17 cellular contexts compared by ENCODE assay signal in genomic region chr2:217451634-217452033, GRCh38.
DNase-seq lines count a peak whose midpoint lies in the region; ATAC-seq, FAIRE-seq and TF ChIP-seq lines count a peak whose summit lies in the region.
"Had no signal": no experiment of that assay in that cellular context is flagged by ENCODE, and none has a peak within 500 bp of the region (broad histone marks: within the 10 kb centered on the region; RNA-seq: fewer than 3 reads in every experiment).

No MANE protein-coding gene starts in this region.

- H3K79me2 ChIP-seq in astrocyte (ENCODE audit: insufficient read depth, low read length) = no peaks in the 10 kb centered on the region

- H3K27me3 Mint-ChIP-seq in astrocyte (ENCODE audit: low read depth, unreplicated experiment) = no peaks in the 10 kb centered on the region
- H3K27me3 Mint-ChIP-seq: B cell had no signal

- no peak overlapping the region for H2AFZ ChIP-seq in astrocyte (ENCODE audit: low read depth, low read length)

- H3K4me1 ChIP-seq in HEK293 (ENCODE audit: control insufficient read depth, insufficient read depth, low read length) = no peaks in the 10 kb centered on the region
- H3K4me1 ChIP-seq in astrocyte (ENCODE audit: insufficient read depth, low read length) = peaks cover 14% of the 10 kb centered on the region
- H3K4me1 ChIP-seq: transverse colon had no signal

- H3K9me3 ChIP-seq in HEK293 (ENCODE audit: control insufficient read depth, insufficient read depth, low read depth, low read length) (no peaks in the 10 kb centered on the region), astrocyte (ENCODE audit: insufficient read depth, low read depth, low read length) (no peaks in the 10 kb centered on the region)
- H3K9me3 ChIP-seq: transverse colon had no signal

- H3K27me3 ChIP-seq in astrocyte (ENCODE audit: insufficient read depth, low read length) (no peaks in the 10 kb centered on the region), kidney epithelial cell (ENCODE audit: control insufficient read depth, insufficient read depth, low read length) (no peaks in the 10 kb centered on the region)
- H3K27me3 ChIP-seq: transverse colon had no signal

- H4K20me1 ChIP-seq in astrocyte (ENCODE audit: insufficient read depth, low read length) = no peaks in the 10 kb centered on the region

- no peak for FAIRE-seq in astrocyte (lab: Jason Lieb, UNC)
- FAIRE-seq: GM12892, GM19239 had no signal

- peaks cover 2% of the 10 kb centered on the region for H3K9me3 Mint-ChIP-seq in astrocyte (ENCODE audit: unreplicated experiment)

- peak overlapping the region; percentile 56 for H3K27ac Mint-ChIP-seq in astrocyte (ENCODE audit: unreplicated experiment)
- H3K27ac Mint-ChIP-seq: activated naive CD8-positive, alpha-beta T cell; B cell had no signal

- peak overlapping the region; percentile 50 for H3K4me2 ChIP-seq in astrocyte (ENCODE audit: low read length)

- DNase-seq in ACHN (peak; percentile 31), astrocyte (ENCODE audit: low read depth) (peak; percentile 89), kidney epithelial cell (ENCODE audit: low read depth) (peak; percentile 67), T-helper 9 cell (no peak), T-helper 1 cell (no peak)
- DNase-seq in activated T-cell treated with anti-CD3 and anti-CD28 coated beads, Interleukin-2, amount 50 U/mL, for 48 hours = no peak
- DNase-seq: cortex of kidney, DMS79, posterior cingulate gyrus, transverse colon had no signal

- CTCF ChIA-PET in HEK293 (lab: Yijun Ruan, JAX) = no interaction called here

- POLR2A ChIA-PET in HEK293 (lab: Yijun Ruan, JAX) = interaction anchor here (0.6 kb wide), 1 partner anchor 291 kb away, joined by 3 read pairs; no protein-coding TSS in a partner anchor

- H3K4me3 ChIP-seq in HEK293 (ENCODE audit: low read depth, low read length) = no peak overlapping the region
- H3K4me3 ChIP-seq in astrocyte (ENCODE audit: insufficient read depth, low read depth, low read length) = no peak overlapping the region
- H3K4me3 ChIP-seq in kidney epithelial cell (ENCODE audit: low read depth, low read length) = no peak overlapping the region
- H3K4me3 ChIP-seq: SK-N-MC, transverse colon had no signal

- TF ChIP-seq CTCF in HEK293 (tag by site-specific recombination; IDR thresholded peaks at IDR 0.05) = no peak
- no peak for TF ChIP-seq CTCF in astrocyte (IDR thresholded peaks at IDR 0.05; ENCODE audit: insufficient read depth, low read depth, low read length)
- TF ChIP-seq CTCF in kidney epithelial cell (IDR thresholded peaks at IDR 0.05; ENCODE audit: insufficient read depth, low read length, poor library complexity, severe bottlenecking) = no peak

- no peak overlapping the region for H3K4me3 Mint-ChIP-seq in astrocyte (ENCODE audit: unreplicated experiment)
- H3K4me3 Mint-ChIP-seq: activated naive CD8-positive, alpha-beta T cell; B cell had no signal

- H3K27ac ChIP-seq in HEK293 (ENCODE audit: extremely low read depth, low read depth, low read length) (no peak overlapping the region), astrocyte (ENCODE audit: low read depth, low read length) (peak overlapping the region; percentile 12)
- H3K27ac ChIP-seq: SK-N-MC, transverse colon had no signal

- H3K4me1 Mint-ChIP-seq in astrocyte (ENCODE audit: low read depth, unreplicated experiment) = peaks cover 31% of the 10 kb centered on the region
- H3K4me1 Mint-ChIP-seq: B cell had no signal

- no peak for ATAC-seq in GM21529 (IDR thresholded peaks at IDR 0.05; ENCODE audit: unreplicated experiment)

- in situ Hi-C loops in ACHN (cut with HindIII; ENCODE audit: low pct_ligation_motif_present, low pct_unique_long_range_greater_than_20kb, low sequenced_read_pairs) = no loop called here

- H3K36me3 Mint-ChIP-seq in astrocyte (ENCODE audit: low read depth, unreplicated experiment) = peaks cover 2% of the 10 kb centered on the region

- no peaks in the 10 kb centered on the region for H3K36me3 ChIP-seq in HEK293 (ENCODE audit: control insufficient read depth in 2 of 2, insufficient read depth in 1 of 2, low read length in 2 of 2)
- no peaks in the 10 kb centered on the region for H3K36me3 ChIP-seq in astrocyte (ENCODE audit: insufficient read depth, low read length)
- no peaks in the 10 kb centered on the region for H3K36me3 ChIP-seq in kidney epithelial cell (ENCODE audit: control insufficient read depth, insufficient read depth, low read length)
- H3K36me3 ChIP-seq: transverse colon had no signal

- H3K9ac ChIP-seq in astrocyte (ENCODE audit: low read length) = peak overlapping the region; percentile 7

TF ChIP-seq in HEK293, 187 proteins besides CTCF, POLR2A, EP300 and RAD21:
- TF ChIP-seq ZBTB44 (tag by site-specific recombination; IDR thresholded peaks at IDR 0.05) (no peak), SCRT2 (tag by site-specific recombination; IDR thresholded peaks at IDR 0.05) (peak; percentile 87)

Comparison
In these comparisons a context has a peak if more than half of its experiments do, and no peak if none do; other contexts are left out.
1. DNase-seq: peak in ACHN (single experiment), astrocyte (single experiment) and kidney epithelial cell (single experiment); none in T-helper 9 cell (single experiment), activated T-cell treated with anti-CD3 and anti-CD28 coated beads, Interleukin-2, amount 50 U/mL, for 48 hours (0 of 2) and T-helper 1 cell (0 of 5).